In genomic region chr20:1880529-1881239, GRCh38 we compare ENCODE assay signal across 21 cellular contexts.
"Had no signal": no experiment of that assay in that cellular context is flagged by ENCODE, and none has a peak within 500 bp of the region (broad histone marks: within the 10 kb centered on the region; RNA-seq: fewer than 3 reads in every experiment).

No MANE protein-coding gene starts in this region.

- H3K4me1 Mint-ChIP-seq: central memory CD8-positive, alpha-beta T cell had no signal

- H3K27me3 ChIP-seq: suprapubic skin had no signal

- H3K4me3 Mint-ChIP-seq: activated CD4-positive, alpha-beta T cell treated with anti-CD3 and anti-CD28 coated beads, Interleukin-2, amount 10 ng/mL, durations not matched to agents 24 days and 14 days; activated naive CD4-positive, alpha-beta T cell treated with anti-CD3 and anti-CD28 coated beads, Interleukin-2, amount 10 ng/mL, durations not matched to agents 7 days and 5 days; activated naive CD8-positive, alpha-beta T cell treated with anti-CD3 and anti-CD28 coated beads, Interleukin-2, amount 50 U/mL, for 24 hours; brain; central memory CD8-positive, alpha-beta T cell had no signal

- H3K9me3 Mint-ChIP-seq: activated CD4-positive, alpha-beta T cell treated with anti-CD3 and anti-CD28 coated beads, Interleukin-2, amount 10 ng/mL, durations not matched to agents 24 days and 14 days; activated naive CD8-positive, alpha-beta T cell treated with anti-CD3 and anti-CD28 coated beads, Interleukin-2, amount 50 U/mL, for 24 hours; brain; central memory CD8-positive, alpha-beta T cell had no signal

- H3K36me3 ChIP-seq: heart right ventricle, suprapubic skin had no signal

- H3K9me3 ChIP-seq: heart right ventricle, mucosa of descending colon, suprapubic skin had no signal

- DNase-seq: activated CD4-positive, alpha-beta T cell treated with anti-CD3 and anti-CD28 coated beads, Interleukin-2, amount 10 ng/mL, durations not matched to agents 24 days and 14 days; activated CD4-positive, CD25-positive, alpha-beta regulatory T cell; activated CD8-positive, alpha-beta memory T cell treated with anti-CD3 and anti-CD28 coated beads for 24 hours; activated CD8-positive, alpha-beta memory T cell treated with anti-CD3 and anti-CD28 coated beads, Interleukin-2, amount 50 U/mL, for 48 hours; activated effector memory CD4-positive, alpha-beta T cell treated with Interleukin-2 at 50 U/mL for 16 hours; activated naive CD4-positive, alpha-beta T cell treated with anti-CD3 and anti-CD28 coated beads, Interleukin-2, amount 10 ng/mL, durations not matched to agents 7 days and 5 days; activated naive CD8-positive, alpha-beta T cell treated with anti-CD3 and anti-CD28 coated beads, Interleukin-2, amount 50 U/mL, for 24 hours; activated T-cell treated with anti-CD3 and anti-CD28 coated beads, Interleukin-2, amount 50 U/mL, for 48 hours; cortex of kidney; effector CD4-positive, alpha-beta T cell; mesenchymal stem cell; naive B cell; stimulated activated CD4-positive, alpha-beta T cell treated with anti-CD3 and anti-CD28 coated beads, Interleukin-2, amount 100 ng/mL, for 24 hours; stimulated activated naive CD8-positive, alpha-beta T cell treated with anti-CD3 and anti-CD28 coated beads, Interleukin-15, Interleukin-2, amounts not matched to agents 100 U/mL and 50 U/mL, for 24 hours; T-helper 1 cell; T1000 had no signal

- H3K36me3 Mint-ChIP-seq: activated naive CD4-positive, alpha-beta T cell treated with anti-CD3 and anti-CD28 coated beads, Interleukin-2, amount 10 ng/mL, durations not matched to agents 7 days and 5 days; brain had no signal

- H3K27me3 Mint-ChIP-seq: activated naive CD8-positive, alpha-beta T cell treated with anti-CD3 and anti-CD28 coated beads, Interleukin-2, amount 50 U/mL, for 24 hours; brain had no signal

- H3K4me3 ChIP-seq: heart right ventricle, mucosa of descending colon, suprapubic skin had no signal

- H3K27ac Mint-ChIP-seq: activated CD4-positive, alpha-beta T cell treated with anti-CD3 and anti-CD28 coated beads, Interleukin-2, amount 10 ng/mL, durations not matched to agents 24 days and 14 days; activated naive CD4-positive, alpha-beta T cell treated with anti-CD3 and anti-CD28 coated beads, Interleukin-2, amount 10 ng/mL, durations not matched to agents 7 days and 5 days; activated naive CD8-positive, alpha-beta T cell treated with anti-CD3 and anti-CD28 coated beads, Interleukin-2, amount 50 U/mL, for 24 hours had no signal

- ATAC-seq: activated naive CD8-positive, alpha-beta T cell treated with anti-CD3 and anti-CD28 coated beads, Interleukin-2, amount 50 U/mL, for 24 hours; stimulated activated naive CD8-positive, alpha-beta T cell treated with anti-CD3 and anti-CD28 coated beads, Interleukin-15, Interleukin-2, amounts not matched to agents 100 U/mL and 50 U/mL, for 24 hours had no signal

- H3K27ac ChIP-seq: suprapubic skin had no signal
